Comparison of ENCODE assay signal across 13 cellular contexts in genomic region chr2:20796374-20796791, GRCh38. TPM values are rescaled to one million over a fixed set of nuclear protein-coding genes. Genes with fewer than 3 reads are reported as not detected.
DNase-seq lines count a peak whose midpoint lies in the region; ATAC-seq, FAIRE-seq and TF ChIP-seq lines count a peak whose summit lies in the region.
"Had no signal": no experiment of that assay in that cellular context is flagged by ENCODE, and none has a peak within 500 bp of the region (broad histone marks: within the 10 kb centered on the region; RNA-seq: fewer than 3 reads in every experiment).

No MANE protein-coding gene starts in this region.

- no peaks in the 10 kb centered on the region for H3K9me3 ChIP-seq in suprapubic skin

- no peak overlapping the region for H4K8ac ChIP-seq in mesendoderm (ENCODE audit: low read depth, low read length)

- no peak overlapping the region for H3K18ac ChIP-seq in mesendoderm (ENCODE audit: low read length)

- no peak overlapping the region for H3K23ac ChIP-seq in mesendoderm (ENCODE audit: low read length)

- H3K56ac ChIP-seq in mesendoderm (ENCODE audit: low read length), result no peak overlapping the region

- H2BK120ac ChIP-seq in mesendoderm (ENCODE audit: low read depth, low read length), result no peak overlapping the region

- no peak overlapping the region for H4K5ac ChIP-seq in mesendoderm (ENCODE audit: low read length)

- H3K36me3 ChIP-seq in bronchial epithelial cell (ENCODE audit: control insufficient read depth, insufficient read depth, low read length) (no peaks in the 10 kb centered on the region), mesendoderm (ENCODE audit: control insufficient read depth, insufficient read depth, low read length) (no peaks in the 10 kb centered on the region), suprapubic skin (no peaks in the 10 kb centered on the region)

- DNase-seq in GM18507 (ENCODE audit: extremely low spot score, insufficient read length, low read depth), result no peak
- peak; percentile 89 for DNase-seq in bronchial epithelial cell (ENCODE audit: low read depth)
- DNase-seq in mesendoderm, result peak; percentile 59
- no peak for DNase-seq in suprapubic skin (ENCODE audit: low spot score in 2 of 2)
- DNase-seq in DMS79 treated with DMSO at 0.1 percent for 48 hours (lab: John Stamatoyannopoulos, UW), result no peak
- DNase-seq: CD8-positive, alpha-beta memory T cell; heart right ventricle; naive thymus-derived CD8-positive, alpha-beta T cell; NCI-H446 had no signal

- H2BK5ac ChIP-seq in mesendoderm (ENCODE audit: low read length), result no peak overlapping the region

- no peak for TF ChIP-seq EP300 in suprapubic skin (IDR thresholded peaks at IDR 0.05)

- no peak overlapping the region for H2AK5ac ChIP-seq in mesendoderm (ENCODE audit: low read length)

- H3K4me1 ChIP-seq in mesendoderm (ENCODE audit: control insufficient read depth, low read depth, low read length) (peaks cover 3% of the 10 kb centered on the region), suprapubic skin (peaks cover 8% of the 10 kb centered on the region)
- H3K4me1 ChIP-seq: heart right ventricle had no signal

- H3K27me3 ChIP-seq in bronchial epithelial cell (ENCODE audit: control insufficient read depth, insufficient read depth, low read length) (no peaks in the 10 kb centered on the region), mesendoderm (ENCODE audit: insufficient read depth, low read length, poor library complexity) (no peaks in the 10 kb centered on the region), suprapubic skin (no peaks in the 10 kb centered on the region)
- H3K27me3 ChIP-seq: heart right ventricle, tibial artery had no signal

- H3K79me1 ChIP-seq in mesendoderm (ENCODE audit: low read length), result peaks cover 3% of the 10 kb centered on the region

- H3K4ac ChIP-seq in mesendoderm (ENCODE audit: low read depth, low read length), result no peak overlapping the region

- no peak overlapping the region for H3K4me3 ChIP-seq in bronchial epithelial cell (ENCODE audit: low read depth, low read length)
- H3K4me3 ChIP-seq in mesendoderm (ENCODE audit: low read length), result no peak overlapping the region
- no peak overlapping the region for H3K4me3 ChIP-seq in suprapubic skin
- H3K4me3 ChIP-seq: heart right ventricle, tibial artery had no signal

- no peak overlapping the region for H3K27ac ChIP-seq in mesendoderm (ENCODE audit: low read depth, low read length)
- H3K27ac ChIP-seq in suprapubic skin, result no peak overlapping the region
- H3K27ac ChIP-seq: heart right ventricle, tibial artery had no signal

- H3K9ac ChIP-seq in mesendoderm (ENCODE audit: low read length), result no peak overlapping the region

- WGBS in mesendoderm (ENCODE audit: extremely low coverage, insufficient coverage, low lambda C conversion rate), result no CpG with 5 or more reads among the region's 1 CpG
- 25% methylated on average over 1 of the region's 1 CpG for WGBS in suprapubic skin

- no peak overlapping the region for H2BK15ac ChIP-seq in mesendoderm (replicated peaks; ENCODE audit: low read depth)

- no peaks in the 10 kb centered on the region for H3K79me2 ChIP-seq in mesendoderm (ENCODE audit: control insufficient read depth, insufficient read depth, low read length)

- no peak for TF ChIP-seq POLR2A in suprapubic skin (IDR thresholded peaks at IDR 0.05)

- no peak overlapping the region for H3K4me2 ChIP-seq in mesendoderm (ENCODE audit: low read length)

- TF ChIP-seq CTCF in bronchial epithelial cell (IDR thresholded peaks at IDR 0.05; ENCODE audit: insufficient read depth, low read length, severe bottlenecking) (no peak), suprapubic skin (IDR thresholded peaks at IDR 0.05) (no peak)

- FAIRE-seq in GM18507 (lab: Jason Lieb, UNC) (peak; percentile 44), bronchial epithelial cell (lab: Jason Lieb, UNC) (no peak)

- peak; percentile 59 for ATAC-seq in HG03025 (IDR thresholded peaks at IDR 0.05; ENCODE audit: low FRiP score, unreplicated experiment)
- no peak for ATAC-seq in HG03139 (IDR thresholded peaks at IDR 0.05; ENCODE audit: unreplicated experiment)
- no peak for ATAC-seq in GM19324 (IDR thresholded peaks at IDR 0.05; ENCODE audit: low FRiP score, unreplicated experiment)
- ATAC-seq: naive thymus-derived CD8-positive, alpha-beta T cell had no signal

RNA-seq across cellular contexts. Expression of gene LDAH, which starts 26.5 kb away (rescaled TPM):
- total RNA-seq in bronchial epithelial cell (7.7 and 8.4 TPM in 2 replicates), suprapubic skin (10 to 100 TPM in 3 of 4 donors, 1 to 10 TPM in 1; 9.0 to 15.5 (median 10.4) TPM)
- 18.0 TPM for polyA plus RNA-seq in mesendoderm (2013, experiment 1 of 2)
- polyA plus RNA-seq in mesendoderm (2013, experiment 2 of 2), result 18.9 TPM

Comparison
In these comparisons a context has a peak if more than half of its experiments do, and no peak if none do; other contexts are left out.
1. DNase-seq: peak in bronchial epithelial cell (single experiment) and mesendoderm (single experiment); none in GM18507 (single experiment), suprapubic skin (0 of 2) and DMS79 treated with DMSO at 0.1 percent for 48 hours (single experiment).